Comparison of ENCODE assay signal across 8 cellular contexts in genomic region chr22:31754813-31755212, GRCh38. TPM values are rescaled to one million over a fixed set of nuclear protein-coding genes. Genes with fewer than 3 reads are reported as not detected.
DNase-seq lines count a peak whose midpoint lies in the region; ATAC-seq and TF ChIP-seq lines count a peak whose summit lies in the region.

No MANE protein-coding gene starts in this region.

- no peak overlapping the region for H3T11ph ChIP-seq in H9 (ENCODE audit: low read length)

- H3K4ac ChIP-seq in H9 (ENCODE audit: low read depth, low read length), result no peak overlapping the region

- H3K4me3 Mint-ChIP-seq in H9 (peak overlapping the region; percentile 83 to 84), T-helper 17 cell (peak overlapping the region; percentile 87)

- H3K36me3 Mint-ChIP-seq in H9 (ENCODE audit: insufficient read depth in 1 of 3, low read depth in 3 of 3), result peaks cover 0 to 14% (median 4%) of the 10 kb centered on the region in 3 experiments; a peak in 3 of 7 replicates
- H3K36me3 Mint-ChIP-seq in T-helper 17 cell (ENCODE audit: low read depth), result peaks cover 2% of the 10 kb centered on the region

- no peaks in the 10 kb centered on the region for H3K79me2 ChIP-seq in H9 (ENCODE audit: insufficient read depth, low read length)

- peak overlapping the region; percentile 56 to 97 (median 86); a peak in 4 of 7 replicates for H3K27ac Mint-ChIP-seq in H9
- H3K27ac Mint-ChIP-seq in T-helper 17 cell, result peak overlapping the region; percentile 92

- H2BK120ac ChIP-seq in H9 (ENCODE audit: low read depth, low read length, poor library complexity, severe bottlenecking), result no peak overlapping the region

- H4K8ac ChIP-seq in H9 (replicated peaks; ENCODE audit: insufficient read length, low read depth, low read length), result no peak overlapping the region

- peaks cover 32 to 35% of the 10 kb centered on the region in 2 experiments for H3K4me1 Mint-ChIP-seq in H9
- peaks cover 30% of the 10 kb centered on the region for H3K4me1 Mint-ChIP-seq in T-helper 17 cell

- no peak overlapping the region for H2AK5ac ChIP-seq in H9 (ENCODE audit: insufficient read length, low read length)

- peak overlapping the region; percentile 89 for H3K4me3 ChIP-seq in fibroblast of pulmonary artery (replicated peaks; ENCODE audit: low read depth, low read length)
- H3K4me3 ChIP-seq in skeletal muscle cell (ENCODE audit: low read depth, low read length), result peak overlapping the region; percentile 87

- H3K9me3 Mint-ChIP-seq in H9, result no peaks in the 10 kb centered on the region

- no peak overlapping the region for H2BK12ac ChIP-seq in H9 (ENCODE audit: insufficient read length, low read depth, low read length)

- H2AFZ ChIP-seq in H9 (ENCODE audit: low read length), result no peak overlapping the region

- TF ChIP-seq CTCF in H9 (conservative IDR thresholded peaks at IDR 0.05) (no peak), fibroblast of pulmonary artery (IDR thresholded peaks at IDR 0.05; ENCODE audit: low read length, missing control alignments) (no peak)

- H3K9me3 ChIP-seq in H9 (ENCODE audit: control insufficient read depth, low read depth, low read length) (no peaks in the 10 kb centered on the region), T-helper 17 cell (ENCODE audit: control insufficient read depth, low read length, poor library complexity, severe bottlenecking) (no peaks in the 10 kb centered on the region)

- no peak overlapping the region for H3K18ac ChIP-seq in H9 (ENCODE audit: insufficient read length, low read depth, low read length)

- ATAC-seq in T-helper 17 cell, result no peak

- no peak overlapping the region for H4K91ac ChIP-seq in H9 (ENCODE audit: insufficient read length, low read depth, low read length)

- H3K23me2 ChIP-seq in H9 (ENCODE audit: insufficient read length, low read depth, low read length, poor library complexity, severe bottlenecking), result peaks cover 9% of the 10 kb centered on the region

- no peak overlapping the region for H2BK5ac ChIP-seq in H9 (ENCODE audit: insufficient read length, low read length)

- H3K4me2 ChIP-seq in H9 (ENCODE audit: insufficient read depth, insufficient read length, low read length), result peak overlapping the region; percentile 77

- H3K14ac ChIP-seq in H9 (ENCODE audit: insufficient read depth, low read length), result no peak overlapping the region

- no peak overlapping the region for H2BK20ac ChIP-seq in H9 (ENCODE audit: low read depth, low read length, poor library complexity, severe bottlenecking)

- H3K23ac ChIP-seq in H9 (ENCODE audit: insufficient read length, low read depth, low read length), result no peak overlapping the region

- H3K27me3 ChIP-seq in H9 (ENCODE audit: insufficient read depth, low read length), result no peaks in the 10 kb centered on the region

- no peak overlapping the region for H3K56ac ChIP-seq in H9 (ENCODE audit: insufficient read length, low read depth, low read length)

- no peak overlapping the region for H3K27ac ChIP-seq in H9 (ENCODE audit: insufficient read length, low read depth, low read length)

- H2BK15ac ChIP-seq in H9 (ENCODE audit: low read depth, low read length), result no peak overlapping the region

- no peaks in the 10 kb centered on the region for H3K79me1 ChIP-seq in H9 (ENCODE audit: insufficient read depth, low read depth, low read length, poor library complexity, severe bottlenecking)

- H3K27me3 Mint-ChIP-seq in H9 (ENCODE audit: low read depth), result no peaks in the 10 kb centered on the region
- no peaks in the 10 kb centered on the region for H3K27me3 Mint-ChIP-seq in T-helper 17 cell

- H3K9ac ChIP-seq in H9 (ENCODE audit: extremely low read depth, insufficient read length, low read length), result peak overlapping the region; percentile 84

- H4K20me1 ChIP-seq in H9 (ENCODE audit: control insufficient read depth, insufficient read depth, insufficient read length), result no peaks in the 10 kb centered on the region

- DNase-seq in H9, result no peak
- DNase-seq in T-helper 17 cell, result no peak
- no peak for DNase-seq in fibroblast of pulmonary artery (ENCODE audit: low read depth)
- no peak for DNase-seq in skeletal muscle cell (ENCODE audit: low read depth)
- no peak for DNase-seq in GM03348 (ENCODE audit: low spot score)
- no peak for DNase-seq in cerebellar nuclear complex (lab: John Stamatoyannopoulos, UW)
- no peak for DNase-seq in Kasumi-1 (lab: John Stamatoyannopoulos, UW)
- DNase-seq in LoVo (ENCODE audit: low spot score), result no peak

- H3K4me1 ChIP-seq in H9 (ENCODE audit: insufficient read depth, low read length), result peaks cover 6% of the 10 kb centered on the region; the same call in 1 of the 2 replicates

- no CpG with 5 or more reads among the region's 6 CpGs for WGBS in H9 (ENCODE audit: extremely low coverage, insufficient read length, low lambda C conversion rate)

- no peak overlapping the region for H4K5ac ChIP-seq in H9 (ENCODE audit: insufficient read length, low read depth, low read length)

RNA-seq across cellular contexts. Expression of gene DEPDC5, which starts 1.0 kb away (rescaled TPM):
- total RNA-seq in H9 (2021) (26.8 and 29.2 TPM in 2 replicates), T-helper 17 cell (10 to 100 TPM; 37.6 to 44.0 TPM)

RNA-seq across cellular contexts. Expression of gene PRR14L, which starts 4.9 kb away (rescaled TPM):
- total RNA-seq in H9 (2021) (127 and 138 TPM in 2 replicates), T-helper 17 cell (10 to 100 TPM; 36.2 to 38.2 TPM)
